1 cellular context compared by ENCODE assay signal in genomic region chr1:207751790-207752455, GRCh38.
TF ChIP-seq lines count a peak whose summit lies in the region.

Gene CD46 (plus strand): TSS chr1:207752054. CDS start chr1:207752213, 159 bp downstream.

TF ChIP-seq in HepG2, 621 proteins besides CTCF, POLR2A, EP300 and RAD21 (continued from another document and continues in another):
- TF ChIP-seq ZNF770 (CRISPR knock-in tag; IDR thresholded peaks at IDR 0.05) (peak; percentile 82), AFF4 (CRISPR knock-in tag; IDR thresholded peaks at IDR 0.05) (no peak), DRAP1 (CRISPR knock-in tag; IDR thresholded peaks at IDR 0.05) (peak; percentile 80), ARHGAP35 (CRISPR knock-in tag; IDR thresholded peaks at IDR 0.05; ENCODE audit: borderline replicate concordance) (no peak), ZNF354B (CRISPR knock-in tag; IDR thresholded peaks at IDR 0.05) (no peak), HOXA5 (CRISPR knock-in tag; IDR thresholded peaks at IDR 0.05) (no peak; the same call in 1 of the 2 replicates), LCORL (IDR thresholded peaks at IDR 0.05) (no peak), LCORL (CRISPR knock-in tag; IDR thresholded peaks at IDR 0.05) (peak; percentile 33; the same call in 1 of the 2 replicates), PHF20 (CRISPR knock-in tag; IDR thresholded peaks at IDR 0.05) (peak; percentile 52; the same call in 1 of the 2 replicates), ZNF629 (CRISPR knock-in tag; conservative IDR thresholded peaks at IDR 0.05) (no peak), ERF (CRISPR knock-in tag; IDR thresholded peaks at IDR 0.05) (peak; percentile 75; the same call in 1 of the 2 replicates), CSRNP1 (CRISPR knock-in tag; IDR thresholded peaks at IDR 0.05) (peak; percentile 87; the same call in 1 of the 2 replicates), RFX1 (IDR thresholded peaks at IDR 0.05) (no peak), ZGPAT (CRISPR knock-in tag; IDR thresholded peaks at IDR 0.05) (peak; percentile 71; the same call in 1 of the 2 replicates), ZNF124 (CRISPR knock-in tag; IDR thresholded peaks at IDR 0.05) (no peak), KLF13 (CRISPR knock-in tag; IDR thresholded peaks at IDR 0.05) (no peak; the same call in 1 of the 2 replicates), THAP7 (CRISPR knock-in tag; IDR thresholded peaks at IDR 0.05) (no peak), THAP9 (CRISPR knock-in tag; IDR thresholded peaks at IDR 0.05; ENCODE audit: borderline replicate concordance) (peak; percentile 98), ARNT2 (CRISPR knock-in tag; IDR thresholded peaks at IDR 0.05; ENCODE audit: low read depth) (peak; percentile 15; the same call in 1 of the 2 replicates), YEATS4 (CRISPR knock-in tag; IDR thresholded peaks at IDR 0.05; ENCODE audit: borderline replicate concordance) (no peak; the same call in 1 of the 2 replicates), ZNF878 (CRISPR knock-in tag; IDR thresholded peaks at IDR 0.05) (0 out of 2 replicates have a peak, but pooled peaks have one; percentile 32), ATAD3A (CRISPR knock-in tag; IDR thresholded peaks at IDR 0.05) (no peak), ATF7-NPFF (CRISPR knock-in tag; IDR thresholded peaks at IDR 0.05; ENCODE audit: low read depth) (peak; percentile 31; the same call in 1 of the 2 replicates), ADNP (CRISPR knock-in tag; IDR thresholded peaks at IDR 0.05) (no peak), ISX (CRISPR knock-in tag; conservative IDR thresholded peaks at IDR 0.05) (no peak; the same call in 1 of the 2 replicates), HNRNPK (IDR thresholded peaks at IDR 0.05; ENCODE audit: low read depth, low read length, poor library complexity, severe bottlenecking) (no peak), ZIK1 (CRISPR knock-in tag; IDR thresholded peaks at IDR 0.05; ENCODE audit: borderline replicate concordance, low read depth) (no peak), ZNF546 (CRISPR knock-in tag; conservative IDR thresholded peaks at IDR 0.05) (0 out of 2 replicates have a peak, but pooled peaks have one; percentile 24), ZNF639 (CRISPR knock-in tag; conservative IDR thresholded peaks at IDR 0.05) (peak; percentile 24; the same call in 1 of the 2 replicates), ZNF44 (CRISPR knock-in tag; IDR thresholded peaks at IDR 0.05) (peak; percentile 23; the same call in 1 of the 2 replicates), ELF1 (CRISPR knock-in tag; IDR thresholded peaks at IDR 0.05) (peak; percentile 86), ZBTB25 (CRISPR knock-in tag; IDR thresholded peaks at IDR 0.05) (0 out of 2 replicates have a peak, but pooled peaks have one; percentile 41), RARA (CRISPR knock-in tag; IDR thresholded peaks at IDR 0.05) (peak; percentile 57), FOXK1 (CRISPR knock-in tag; IDR thresholded peaks at IDR 0.05; ENCODE audit: borderline replicate concordance, low read depth) (peak; percentile 62; the same call in 1 of the 2 replicates), REPIN1 (CRISPR knock-in tag; IDR thresholded peaks at IDR 0.05; ENCODE audit: borderline replicate concordance, low read depth) (peak; percentile 22; the same call in 1 of the 2 replicates), ZNF605 (CRISPR knock-in tag; IDR thresholded peaks at IDR 0.05) (no peak; the same call in 1 of the 2 replicates), SIX1 (CRISPR knock-in tag; IDR thresholded peaks at IDR 0.05; ENCODE audit: borderline replicate concordance) (no peak), IKZF4 (CRISPR knock-in tag; IDR thresholded peaks at IDR 0.05; ENCODE audit: borderline replicate concordance, low read depth, not compliant biosample characterization) (no peak), ZNF121 (CRISPR knock-in tag; IDR thresholded peaks at IDR 0.05) (0 out of 2 replicates have a peak, but pooled peaks have one; percentile 9), ZSCAN21 (CRISPR knock-in tag; IDR thresholded peaks at IDR 0.05; ENCODE audit: borderline replicate concordance) (peak; percentile 53), ZSCAN22 (CRISPR knock-in tag; IDR thresholded peaks at IDR 0.05) (no peak), BCLAF1 (IDR thresholded peaks at IDR 0.05) (no peak), CREB1 (IDR thresholded peaks at IDR 0.05) (peak; percentile 72), CREB1 (CRISPR knock-in tag; IDR thresholded peaks at IDR 0.05) (0 out of 2 replicates have a peak, but pooled peaks have one; percentile 12)
